8 cellular contexts compared by ENCODE assay signal in the genomic region with DNA sequence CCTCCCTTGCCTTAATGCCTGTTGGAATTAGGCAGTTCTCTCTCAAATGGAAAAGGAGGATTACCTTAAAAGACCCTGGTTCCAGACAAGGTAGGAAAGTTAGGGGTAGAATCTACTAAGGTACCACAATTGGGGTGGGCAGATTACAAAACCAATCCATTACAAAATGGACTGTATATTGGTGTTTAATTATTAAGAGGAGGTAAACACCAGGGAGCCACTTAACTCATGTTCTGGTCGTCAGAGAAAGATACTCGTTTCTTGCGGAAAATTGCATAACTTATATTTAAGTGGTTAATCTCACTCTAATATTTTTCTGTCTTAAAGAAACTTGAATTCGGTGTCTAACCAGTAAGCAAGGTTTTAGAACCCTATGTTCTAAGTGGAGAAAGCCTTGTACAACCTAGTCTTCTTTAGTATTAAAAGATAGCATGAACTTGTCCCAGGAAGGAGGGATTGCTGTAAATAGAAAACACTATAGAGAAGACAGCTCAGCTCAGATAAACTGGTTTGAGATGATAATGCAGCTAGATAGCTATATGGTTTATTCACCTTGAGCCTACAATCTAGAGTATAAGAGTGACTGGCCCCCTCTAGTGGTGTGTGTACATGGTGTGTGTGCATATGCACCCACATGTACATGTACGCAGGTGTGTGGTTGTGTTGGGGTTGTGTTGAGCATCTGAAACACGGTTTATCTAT. TPM values are rescaled to one million over a fixed set of nuclear protein-coding genes. Genes with fewer than 3 reads are reported as not detected.
DNase-seq lines count a peak whose midpoint lies in the region; ATAC-seq and TF ChIP-seq lines count a peak whose summit lies in the region.

No MANE protein-coding gene starts in this region.

- H3K36me3 ChIP-seq in GM23338 (ENCODE audit: insufficient read depth) = no peaks in the 10 kb centered on the region

- no peaks in the 10 kb centered on the region for H3K9me3 Mint-ChIP-seq in CD4-positive, alpha-beta T cell
- H3K9me3 Mint-ChIP-seq in GM23338 = no peaks in the 10 kb centered on the region

- H3K27me3 Mint-ChIP-seq in CD4-positive, alpha-beta T cell = no peaks in the 10 kb centered on the region
- peaks cover 7% of the 10 kb centered on the region for H3K27me3 Mint-ChIP-seq in GM23338 (ENCODE audit: insufficient read depth, low read depth, poor library complexity)

- no peaks in the 10 kb centered on the region for H3K9me2 ChIP-seq in GM23338 (ENCODE audit: insufficient read depth)

- H3K27me3 ChIP-seq in CD4-positive, alpha-beta T cell (ENCODE audit: control insufficient read depth, insufficient read depth, low read length) = no peaks in the 10 kb centered on the region
- H3K27me3 ChIP-seq in GM23338 (ENCODE audit: insufficient read depth) = no peaks in the 10 kb centered on the region

- peaks cover 6% of the 10 kb centered on the region; the same call in 1 of the 2 replicates for H3F3A ChIP-seq in GM23338 (replicated peaks; ENCODE audit: low read depth)

- H3K36me3 Mint-ChIP-seq in CD4-positive, alpha-beta T cell (ENCODE audit: low read depth) = peaks cover 15% of the 10 kb centered on the region
- H3K36me3 Mint-ChIP-seq in GM23338 (ENCODE audit: low read depth) = no peaks in the 10 kb centered on the region

- H3K4me1 ChIP-seq in GM23338 (ENCODE audit: insufficient read depth) = peaks cover 33% of the 10 kb centered on the region

- no peak overlapping the region for H2AFZ ChIP-seq in GM23338

- no peaks in the 10 kb centered on the region for H4K20me1 ChIP-seq in GM23338 (replicated peaks; ENCODE audit: insufficient read depth)

- peak in 7 of 10 experiments; percentile 5 to 35 (median 21) for DNase-seq in CD4-positive, alpha-beta T cell
- DNase-seq in GM23338 (ENCODE audit: low spot score) = peak; percentile 68
- DNase-seq in NCI-H460 (ENCODE audit: extremely low read depth, low read depth) = peak; percentile 59
- peak; percentile 34 for DNase-seq in activated CD8-positive, alpha-beta memory T cell treated with anti-CD3 and anti-CD28 coated beads, Interleukin-2, amount 50 U/mL, for 24 hours (ENCODE audit: extremely low read depth)
- peak; percentile 40 for DNase-seq in fibroblast of the aortic adventitia (ENCODE audit: low read depth)
- DNase-seq in retina = peak; percentile 19
- DNase-seq in putamen (ENCODE audit: low spot score) = no peak
- no peak for DNase-seq in NCI-H510A treated with DMSO at 0.1 percent for 48 hours (lab: John Stamatoyannopoulos, UW)

- TF ChIP-seq CTCF in CD4-positive, alpha-beta T cell (IDR thresholded peaks at IDR 0.05) = peak; percentile 53
- peak; percentile 70 to 78 for TF ChIP-seq CTCF in GM23338 (conservative IDR thresholded peaks at IDR 0.05; ENCODE audit: low read depth in 2 of 2)
- peak; percentile 68 for TF ChIP-seq CTCF in fibroblast of the aortic adventitia (IDR thresholded peaks at IDR 0.05; ENCODE audit: insufficient read depth, low read length)

- no peak overlapping the region for H3K4me3 Mint-ChIP-seq in CD4-positive, alpha-beta T cell
- H3K4me3 Mint-ChIP-seq in GM23338 = peak overlapping the region; percentile 42; the same call in 1 of the 3 replicates

- H3K4me2 ChIP-seq in GM23338 = peak overlapping the region; percentile 68

- H3K27ac Mint-ChIP-seq in CD4-positive, alpha-beta T cell = no peak overlapping the region
- peak overlapping the region; percentile 80; the same call in 1 of the 2 replicates for H3K27ac Mint-ChIP-seq in GM23338

- H3K79me2 ChIP-seq in GM23338 (replicated peaks; ENCODE audit: insufficient read depth) = no peaks in the 10 kb centered on the region

- no peak overlapping the region for H3K27ac ChIP-seq in CD4-positive, alpha-beta T cell (ENCODE audit: low read depth, low read length)
- peak overlapping the region; percentile 53; the same call in 1 of the 2 replicates for H3K27ac ChIP-seq in GM23338 (ENCODE audit: low read depth)

- no peak overlapping the region for H3K4me3 ChIP-seq in GM23338
- H3K4me3 ChIP-seq in fibroblast of the aortic adventitia (ENCODE audit: low read depth, low read length) = no peak overlapping the region

- POLR2A ChIA-PET in CD4-positive, alpha-beta T cell (lab: Charles Lee) = interaction anchor here (0.6 to 1.9 kb wide), 4 partner anchors 9 to 279 kb away, joined by 3 to 9 read pairs (median 3); no protein-coding TSS in a partner anchor

- no peaks in the 10 kb centered on the region for H3K9me3 ChIP-seq in CD4-positive, alpha-beta T cell (ENCODE audit: control insufficient read depth, low read length)

- intact Hi-C loops in CD4-positive, alpha-beta T cell (cut with DNase I, micrococcal nuclease) = no loop called here

- peaks cover 8% of the 10 kb centered on the region for H3K4me1 Mint-ChIP-seq in CD4-positive, alpha-beta T cell (ENCODE audit: low read depth)
- peaks cover 40% of the 10 kb centered on the region for H3K4me1 Mint-ChIP-seq in GM23338

- peak; percentile 55 for ATAC-seq in CD4-positive, alpha-beta T cell (ENCODE audit: poor library complexity)
- ATAC-seq in GM23338 = peak; percentile 65

- CTCF ChIA-PET in CD4-positive, alpha-beta T cell (lab: Charles Lee) = interaction anchor here (0.6 to 3.9 kb wide), 7 partner anchors 8 to 193 kb away, joined by 3 to 35 read pairs (median 4); no protein-coding TSS in a partner anchor

TF ChIP-seq in GM23338, 12 proteins besides CTCF, POLR2A, EP300 and RAD21 (continues in another document):
- TF ChIP-seq ZNF114 (CRISPR knock-in tag; IDR thresholded peaks at IDR 0.05) (no peak), REST (IDR thresholded peaks at IDR 0.05; ENCODE audit: unreplicated experiment) (no peak), POLR2AphosphoS5 (IDR thresholded peaks at IDR 0.05; ENCODE audit: low read depth) (no peak), STAT1 (IDR thresholded peaks at IDR 0.05; ENCODE audit: unreplicated experiment) (no peak), ETS1 (IDR thresholded peaks at IDR 0.05) (no peak)

RNA-seq across cellular contexts. Expression of gene STRIP2, which starts 58.0 kb away (rescaled TPM):
- total RNA-seq in CD4-positive, alpha-beta T cell = under 1 TPM; 0.11 to 0.14 TPM
- 7.4 and 10.6 TPM in 2 replicates for total RNA-seq in GM23338 (2014; rRNA removed; shearing (Covaris generic))
- 3.8 and 4.7 TPM in 2 replicates for polyA plus RNA-seq in GM23338 (2016; fragmentation: Nextera tagmentation; extraction: Ambion mirVana)
- total RNA-seq in NCI-H460 (2014; rRNA removed; shearing (Covaris generic)) = 1.0 and 1.7 TPM in 2 replicates
- polyA plus RNA-seq in NCI-H460 (2014; cell fraction: nucleus; rRNA removed) = 14.2 and 18.3 TPM in 2 replicates
- 2.5 and 6.9 TPM in 2 replicates for total RNA-seq in fibroblast of the aortic adventitia (ENCODE audit: low replicate concordance)

Comparison
In these comparisons a context has a peak if more than half of its experiments do, and no peak if none do; other contexts are left out.
1. DNase-seq: peak in CD4-positive, alpha-beta T cell (7 of 10), GM23338 (single experiment), NCI-H460 (single experiment), activated CD8-positive, alpha-beta memory T cell treated with anti-CD3 and anti-CD28 coated beads, Interleukin-2, amount 50 U/mL, for 24 hours (single experiment), fibroblast of the aortic adventitia (single experiment) and retina (single experiment); none in putamen (single experiment) and NCI-H510A treated with DMSO at 0.1 percent for 48 hours (single experiment).
2. Peak in every context shown above with its lines, with median percentiles within 50 percentile points of each other: CTCF ChIP-seq.